ENCODE assay signal across 18 cellular contexts in the genomic region with DNA sequence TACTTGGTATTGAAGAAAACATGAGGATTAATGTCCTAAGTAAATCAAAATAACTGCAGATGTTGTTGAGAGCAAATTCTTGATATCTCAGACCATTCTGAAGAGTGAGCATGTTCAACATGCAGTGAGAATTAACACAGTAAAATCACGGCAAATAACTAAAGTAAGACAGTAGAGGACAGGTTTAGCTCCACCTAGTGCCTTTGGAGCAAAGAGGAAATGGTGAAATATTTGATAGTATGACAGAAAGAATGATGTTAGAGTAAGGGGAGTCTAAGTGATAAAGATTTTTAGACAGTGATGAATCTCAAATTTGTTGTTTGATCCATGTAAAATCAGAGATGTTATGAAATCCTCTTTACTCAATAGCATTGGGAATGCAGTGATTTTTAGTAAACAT.
"Had no signal": no experiment of that assay in that cellular context is flagged by ENCODE, and none has a peak within 500 bp of the region (broad histone marks: within the 10 kb centered on the region; RNA-seq: fewer than 3 reads in every experiment).

No MANE protein-coding gene starts in this region.

- H3K4me2 ChIP-seq: hepatocyte had no signal

- H3K9me3 ChIP-seq: adrenal gland, colonic mucosa had no signal

- H3K4me1 ChIP-seq: adrenal gland, colonic mucosa, tibial artery had no signal

- H2AFZ ChIP-seq: hepatocyte had no signal

- DNase-seq: activated CD4-positive, alpha-beta memory T cell treated with anti-CD3 and anti-CD28 coated beads for 36 hours; activated CD4-positive, alpha-beta T cell treated with anti-CD3 and anti-CD28 coated beads for 36 hours; activated CD8-positive, alpha-beta memory T cell treated with anti-CD3 and anti-CD28 coated beads, Interleukin-2, amount 10 ng/mL, durations not matched to agents 7 days and 5 days; activated effector memory CD4-positive, alpha-beta T cell treated with Interleukin-2 at 50 U/mL for 16 hours; activated T-cell treated with anti-CD3 and anti-CD28 coated beads, Interleukin-2, amount 50 U/mL, for 1 hour; adrenal gland; colonic mucosa; islet precursor cell; posterior cingulate gyrus; retina; stimulated activated CD4-positive, alpha-beta T cell treated with anti-CD3 and anti-CD28 coated beads, Interleukin-2, amount 100 ng/mL, for 48 hours; stimulated activated naive CD4-positive, alpha-beta T cell; tibial artery had no signal

- H3K36me3 ChIP-seq: adrenal gland, cardiac muscle cell, colonic mucosa, tibial artery had no signal

- FAIRE-seq: urothelium cell line had no signal

- H3K27me3 ChIP-seq: adrenal gland, cardiac muscle cell, colonic mucosa, hepatocyte, tibial artery had no signal

- H3K27ac ChIP-seq: adrenal gland, cardiac muscle cell, colonic mucosa, hepatocyte, tibial artery had no signal

- H3K79me2 ChIP-seq: hepatocyte had no signal

- H3K4me3 ChIP-seq: adrenal gland, cardiac muscle cell, colonic mucosa, hepatocyte, tibial artery had no signal

- ATAC-seq: activated CD4-positive, alpha-beta T cell treated with anti-CD3 and anti-CD28 coated beads for 36 hours; activated CD8-positive, alpha-beta memory T cell treated with anti-CD3 and anti-CD28 coated beads, Interleukin-2, amount 10 ng/mL, durations not matched to agents 7 days and 5 days; esophagus mucosa; natural killer cell treated with Interleukin-12 subunit alpha and Interleukin-12 subunit beta and Interleukin-15 and Interleukin-18, amount 100 ng/mL, for 72 hours had no signal
